Comparison of ENCODE assay signal across 8 cellular contexts in the genomic region with DNA sequence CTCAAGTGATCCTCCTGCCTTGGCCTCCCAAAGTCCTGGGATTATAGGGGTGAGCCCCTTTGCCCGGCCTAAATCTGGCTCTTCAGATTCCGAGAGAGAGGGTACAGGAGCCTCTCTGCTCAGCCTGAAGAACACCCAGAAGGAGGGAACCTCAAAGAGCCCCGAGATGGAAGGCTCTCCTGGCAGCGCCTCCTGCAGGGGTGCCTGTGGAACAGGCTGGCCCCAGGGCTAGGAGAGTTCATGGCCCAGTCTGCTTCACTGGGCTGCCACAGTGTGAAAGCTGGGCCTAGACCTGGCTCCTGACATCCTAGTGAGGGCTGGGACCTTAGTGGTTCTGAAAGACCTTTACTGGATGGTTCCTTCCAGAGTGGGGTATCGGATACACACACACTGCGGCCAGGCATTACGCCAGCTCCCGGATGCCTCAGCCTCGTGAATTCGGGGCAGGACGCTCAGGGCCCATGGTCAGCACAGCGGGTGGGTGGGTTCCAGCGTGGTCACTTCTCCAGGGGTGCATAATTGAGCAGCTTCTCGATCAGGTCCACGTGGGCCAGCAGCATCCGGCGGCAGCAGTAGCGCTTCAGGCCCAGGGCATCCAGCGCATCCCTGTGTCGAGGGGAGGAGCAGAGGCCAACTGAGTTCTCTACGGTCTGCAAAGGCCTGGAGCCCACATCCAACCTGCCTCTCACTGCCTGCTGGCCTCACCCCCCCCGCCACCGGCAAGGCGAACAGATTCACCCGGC.
A peak's percentile ranks its signal among the peaks of the same experiment; 100 is the strongest.
DNase-seq lines count a peak whose midpoint lies in the region; ATAC-seq and TF ChIP-seq lines count a peak whose summit lies in the region.

No MANE protein-coding gene starts in this region.

- no peak overlapping the region for H3K9ac ChIP-seq in rectal smooth muscle tissue (ENCODE audit: low read length)

- H3K4me1 ChIP-seq in rectal smooth muscle tissue (ENCODE audit: control insufficient read depth, insufficient read depth, low read length): peaks cover 21% of the 10 kb centered on the region

- H3K27ac Mint-ChIP-seq in T-helper 1 cell treated with Interleukin-12 subunit alpha and Interleukin-12 subunit beta and Interleukin-4 antibody, amounts not matched to agents 30 μg/mL and 1 μg/mL, for 36 hours: no peak overlapping the region

- peaks cover 3% of the 10 kb centered on the region for H3K36me3 Mint-ChIP-seq in T-helper 1 cell treated with Interleukin-12 subunit alpha and Interleukin-12 subunit beta and Interleukin-4 antibody, amounts not matched to agents 30 μg/mL and 1 μg/mL, for 36 hours (ENCODE audit: low read depth)

- peaks cover 33% of the 10 kb centered on the region for H3K36me3 ChIP-seq in rectal smooth muscle tissue (ENCODE audit: control insufficient read depth, insufficient read depth, low read length)

- no peaks in the 10 kb centered on the region for H3K27me3 Mint-ChIP-seq in T-helper 1 cell treated with Interleukin-12 subunit alpha and Interleukin-12 subunit beta and Interleukin-4 antibody, amounts not matched to agents 30 μg/mL and 1 μg/mL, for 36 hours (ENCODE audit: low read depth)

- no peak for DNase-seq in T-helper 1 cell
- peak; percentile 22 for DNase-seq in NCI-H226
- DNase-seq in cardiac fibroblast (ENCODE audit: low read depth in 2 of 2): no peak
- no peak for DNase-seq in HuH-7 (ENCODE audit: low spot score)
- no peak for DNase-seq in glomerular visceral epithelial cell (ENCODE audit: extremely low spot score)

- H3K4me3 ChIP-seq in cardiac fibroblast (replicated peaks in 1 of 2; ENCODE audit: low read depth in 2 of 2, low read length in 2 of 2) (peak overlapping the region; percentile 73 to 92), rectal smooth muscle tissue (ENCODE audit: low read length) (peak overlapping the region; percentile 79)

- peak overlapping the region; percentile 85 for H3K4me3 Mint-ChIP-seq in T-helper 1 cell treated with Interleukin-12 subunit alpha and Interleukin-12 subunit beta and Interleukin-4 antibody, amounts not matched to agents 30 μg/mL and 1 μg/mL, for 36 hours

- H3K4me1 Mint-ChIP-seq in T-helper 1 cell treated with Interleukin-12 subunit alpha and Interleukin-12 subunit beta and Interleukin-4 antibody, amounts not matched to agents 30 μg/mL and 1 μg/mL, for 36 hours (ENCODE audit: low read depth): peaks cover 18% of the 10 kb centered on the region

- ATAC-seq in GM19397 (IDR thresholded peaks at IDR 0.05; ENCODE audit: unreplicated experiment): no peak

- H3K9me3 Mint-ChIP-seq in T-helper 1 cell treated with Interleukin-12 subunit alpha and Interleukin-12 subunit beta and Interleukin-4 antibody, amounts not matched to agents 30 μg/mL and 1 μg/mL, for 36 hours: no peaks in the 10 kb centered on the region

- peak; percentile 43 for TF ChIP-seq CTCF in cardiac fibroblast (IDR thresholded peaks at IDR 0.05; ENCODE audit: low read depth, low read length)

- H3K27ac ChIP-seq in rectal smooth muscle tissue (ENCODE audit: low read depth, low read length): no peak overlapping the region

- H3K27me3 ChIP-seq in rectal smooth muscle tissue (ENCODE audit: control insufficient read depth, insufficient read depth, low read length): no peaks in the 10 kb centered on the region
